ENCODE assay signal across 12 cellular contexts in the genomic region with DNA sequence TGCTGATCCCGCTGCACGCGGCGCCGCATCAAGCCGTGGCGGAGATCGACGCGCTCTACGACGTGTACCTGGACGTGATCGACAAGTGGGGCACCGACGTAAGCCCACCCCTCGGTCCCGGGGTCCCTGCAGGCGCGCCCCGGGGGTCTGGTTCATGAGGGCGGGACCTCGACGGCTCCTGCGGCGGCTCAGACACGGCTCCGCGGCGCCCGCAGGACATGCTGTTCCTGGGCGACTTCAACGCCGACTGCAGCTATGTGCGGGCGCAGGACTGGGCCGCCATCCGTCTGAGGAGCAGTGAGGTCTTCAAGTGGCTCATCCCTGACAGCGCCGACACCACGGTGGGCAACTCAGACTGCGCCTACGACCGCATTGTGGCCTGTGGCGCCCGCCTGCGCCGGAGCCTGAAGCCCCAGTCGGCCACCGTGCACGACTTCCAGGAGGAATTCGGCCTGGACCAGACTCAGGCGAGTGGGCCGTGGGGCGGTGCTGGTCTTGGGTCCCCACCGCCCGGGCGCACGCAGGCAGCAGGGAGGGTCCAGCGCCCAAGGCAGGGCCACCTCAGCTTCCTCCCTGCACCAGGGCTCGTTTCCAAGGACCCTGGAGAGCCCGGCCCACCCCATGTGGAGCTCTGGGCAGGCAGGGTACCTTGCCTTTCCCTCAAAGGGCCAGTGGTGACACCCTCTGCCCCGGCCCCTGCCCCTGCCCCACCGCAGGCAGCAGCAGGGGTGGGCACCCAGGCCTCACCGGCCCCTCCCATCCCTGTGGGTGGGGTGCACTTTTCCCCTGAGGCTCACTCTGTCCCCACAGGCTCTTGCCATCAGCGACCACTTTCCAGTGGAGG. TPM values are rescaled to one million over a fixed set of nuclear protein-coding genes. Genes with fewer than 3 reads are reported as not detected.
A peak's percentile ranks its signal among the peaks of the same experiment; 100 is the strongest.
DNase-seq lines count a peak whose midpoint lies in the region; ATAC-seq and TF ChIP-seq lines count a peak whose summit lies in the region.
"Had no signal": no experiment of that assay in that cellular context is flagged by ENCODE, and none has a peak within 500 bp of the region (broad histone marks: within the 10 kb centered on the region; RNA-seq: fewer than 3 reads in every experiment).

No MANE protein-coding gene starts in this region.

- H3K9ac ChIP-seq in iPS-15b (ENCODE audit: low read depth, low read length) = no peak overlapping the region

- no peaks in the 10 kb centered on the region for H3K9me3 ChIP-seq in iPS-15b (ENCODE audit: control insufficient read depth, insufficient read depth, low read length)
- no peaks in the 10 kb centered on the region for H3K9me3 ChIP-seq in psoas muscle
- H3K9me3 ChIP-seq: neutrophil had no signal

- peak overlapping the region; percentile 46 for H3K4me3 ChIP-seq in iPS-15b (ENCODE audit: low read depth, low read length)
- H3K4me3 ChIP-seq in psoas muscle = no peak overlapping the region

- H3K4me1 Mint-ChIP-seq in WTC11 = no peaks in the 10 kb centered on the region

- H3K36me3 Mint-ChIP-seq in WTC11 = peaks cover 8% of the 10 kb centered on the region

- H3K27ac ChIP-seq in psoas muscle = no peak overlapping the region
- H3K27ac ChIP-seq: neutrophil had no signal

- intact Hi-C loops in psoas muscle (cut with DNase I) = no loop called here

- H3K4me3 Mint-ChIP-seq in WTC11 = peak overlapping the region; percentile 55
- H3K4me3 Mint-ChIP-seq: activated CD4-positive, alpha-beta memory T cell treated with anti-CD3 and anti-CD28 coated beads for 36 hours had no signal

- TF ChIP-seq CTCF in WTC11 (IDR thresholded peaks at IDR 0.05) = no peak
- no peak for TF ChIP-seq CTCF in psoas muscle (IDR thresholded peaks at IDR 0.05)

- peak; percentile 24 for ATAC-seq in WTC11
- peak in 3 of 4 donors; percentile 16 to 36 (median 21) for ATAC-seq in psoas muscle

- peaks cover 16% of the 10 kb centered on the region for H3K27me3 Mint-ChIP-seq in WTC11 (ENCODE audit: low read depth)

- POLR2A ChIA-PET in WTC11 (lab: Charles Lee) = interaction anchor here (0.5 to 4.1 kb wide), 5 partner anchors 14 to 86 kb away, joined by 3 to 28 read pairs (median 3); a partner anchor contains a TSS

- WGBS in psoas muscle, 3 donors = 19 to 25% (median 20%) methylated on average over 51 to 66 of the region's 66 CpGs

- H3K36me3 ChIP-seq in iPS-15b (ENCODE audit: control insufficient read depth, insufficient read depth, low read length) = peaks cover 30% of the 10 kb centered on the region
- H3K36me3 ChIP-seq in psoas muscle (ENCODE audit: insufficient read depth in 1 of 2, low read depth in 1 of 2) = peaks cover 6 to 66% of the 10 kb centered on the region in 2 donors

- peaks cover 3% of the 10 kb centered on the region for H3K27me3 ChIP-seq in iPS-15b (ENCODE audit: control insufficient read depth, insufficient read depth, low read length)
- H3K27me3 ChIP-seq in psoas muscle (ENCODE audit: insufficient read depth in 3 of 3, low read length in 2 of 3) = peaks cover 0 to 13% (median 4%) of the 10 kb centered on the region in 3 donors

- CTCF ChIA-PET in WTC11 (lab: Charles Lee) = interaction anchor here (0.7 to 4.5 kb wide), 7 partner anchors 10 to 264 kb away, joined by 3 to 51 read pairs (median 6); a partner anchor contains a TSS

- DNase-seq in NCI-H82 (lab: John Stamatoyannopoulos, UW) (peak; percentile 52), NCI-H82 treated with DMSO at 0.1 percent for 48 hours (lab: John Stamatoyannopoulos, UW; ENCODE audit: unreplicated experiment) (no peak), WTC11 (ENCODE audit: low spot score) (peak; percentile 53), psoas muscle (peak in 1 of 2 donors; percentile 49), NCI-H1694 (lab: John Stamatoyannopoulos, UW) (no peak), MV-4-11 (lab: John Stamatoyannopoulos, UW) (no peak), HCEC 1CT (no peak)
- DNase-seq: activated CD4-positive, alpha-beta memory T cell treated with anti-CD3 and anti-CD28 coated beads for 36 hours; activated effector memory CD4-positive, alpha-beta T cell treated with anti-CD3 and anti-CD28 coated beads, Interleukin-2, amount 50 U/mL, for 16 hours; T1000 had no signal

- no peak overlapping the region for H3K27ac Mint-ChIP-seq in WTC11
- H3K27ac Mint-ChIP-seq: activated CD4-positive, alpha-beta memory T cell treated with anti-CD3 and anti-CD28 coated beads for 36 hours had no signal

- H3K4me1 ChIP-seq in iPS-15b (ENCODE audit: control insufficient read depth, insufficient read depth, low read length) (no peaks in the 10 kb centered on the region), psoas muscle (peaks cover 9% of the 10 kb centered on the region)

- H3K9me3 Mint-ChIP-seq in WTC11 = no peaks in the 10 kb centered on the region
- H3K9me3 Mint-ChIP-seq: activated CD4-positive, alpha-beta memory T cell treated with anti-CD3 and anti-CD28 coated beads for 36 hours had no signal

TF ChIP-seq in WTC11, 78 proteins besides CTCF, POLR2A, EP300 and RAD21 (continues in another document):
- no peak for TF ChIP-seq PRRX2 (CRISPR knock-in tag; IDR thresholded peaks at IDR 0.05)
- no peak for TF ChIP-seq ZNF396 (CRISPR knock-in tag; IDR thresholded peaks at IDR 0.05; ENCODE audit: borderline replicate concordance)
- TF ChIP-seq ZNF219 (CRISPR knock-in tag; IDR thresholded peaks at IDR 0.05; ENCODE audit: borderline replicate concordance) = no peak
- TF ChIP-seq, protein P1, sequence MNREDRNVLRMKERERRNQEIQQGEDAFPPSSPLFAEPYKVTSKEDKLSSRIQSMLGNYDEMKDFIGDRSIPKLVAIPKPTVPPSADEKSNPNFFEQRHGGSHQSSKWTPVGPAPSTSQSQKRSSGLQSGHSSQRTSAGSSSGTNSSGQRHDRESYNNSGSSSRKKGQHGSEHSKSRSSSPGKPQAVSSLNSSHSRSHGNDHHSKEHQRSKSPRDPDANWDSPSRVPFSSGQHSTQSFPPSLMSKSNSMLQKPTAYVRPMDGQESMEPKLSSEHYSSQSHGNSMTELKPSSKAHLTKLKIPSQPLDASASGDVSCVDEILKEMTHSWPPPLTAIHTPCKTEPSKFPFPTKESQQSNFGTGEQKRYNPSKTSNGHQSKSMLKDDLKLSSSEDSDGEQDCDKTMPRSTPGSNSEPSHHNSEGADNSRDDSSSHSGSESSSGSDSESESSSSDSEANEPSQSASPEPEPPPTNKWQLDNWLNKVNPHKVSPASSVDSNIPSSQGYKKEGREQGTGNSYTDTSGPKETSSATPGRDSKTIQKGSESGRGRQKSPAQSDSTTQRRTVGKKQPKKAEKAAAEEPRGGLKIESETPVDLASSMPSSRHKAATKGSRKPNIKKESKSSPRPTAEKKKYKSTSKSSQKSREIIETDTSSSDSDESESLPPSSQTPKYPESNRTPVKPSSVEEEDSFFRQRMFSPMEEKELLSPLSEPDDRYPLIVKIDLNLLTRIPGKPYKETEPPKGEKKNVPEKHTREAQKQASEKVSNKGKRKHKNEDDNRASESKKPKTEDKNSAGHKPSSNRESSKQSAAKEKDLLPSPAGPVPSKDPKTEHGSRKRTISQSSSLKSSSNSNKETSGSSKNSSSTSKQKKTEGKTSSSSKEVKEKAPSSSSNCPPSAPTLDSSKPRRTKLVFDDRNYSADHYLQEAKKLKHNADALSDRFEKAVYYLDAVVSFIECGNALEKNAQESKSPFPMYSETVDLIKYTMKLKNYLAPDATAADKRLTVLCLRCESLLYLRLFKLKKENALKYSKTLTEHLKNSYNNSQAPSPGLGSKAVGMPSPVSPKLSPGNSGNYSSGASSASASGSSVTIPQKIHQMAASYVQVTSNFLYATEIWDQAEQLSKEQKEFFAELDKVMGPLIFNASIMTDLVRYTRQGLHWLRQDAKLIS (CRISPR knock-in tag; IDR thresholded peaks at IDR 0.05; ENCODE audit: borderline replicate concordance) = no peak
- TF ChIP-seq, protein P2, sequence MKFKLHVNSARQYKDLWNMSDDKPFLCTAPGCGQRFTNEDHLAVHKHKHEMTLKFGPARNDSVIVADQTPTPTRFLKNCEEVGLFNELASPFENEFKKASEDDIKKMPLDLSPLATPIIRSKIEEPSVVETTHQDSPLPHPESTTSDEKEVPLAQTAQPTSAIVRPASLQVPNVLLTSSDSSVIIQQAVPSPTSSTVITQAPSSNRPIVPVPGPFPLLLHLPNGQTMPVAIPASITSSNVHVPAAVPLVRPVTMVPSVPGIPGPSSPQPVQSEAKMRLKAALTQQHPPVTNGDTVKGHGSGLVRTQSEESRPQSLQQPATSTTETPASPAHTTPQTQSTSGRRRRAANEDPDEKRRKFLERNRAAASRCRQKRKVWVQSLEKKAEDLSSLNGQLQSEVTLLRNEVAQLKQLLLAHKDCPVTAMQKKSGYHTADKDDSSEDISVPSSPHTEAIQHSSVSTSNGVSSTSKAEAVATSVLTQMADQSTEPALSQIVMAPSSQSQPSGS (CRISPR knock-in tag; IDR thresholded peaks at IDR 0.05; ENCODE audit: borderline replicate concordance, low read depth) = no peak
- no peak for TF ChIP-seq NR1H2 (CRISPR knock-in tag; IDR thresholded peaks at IDR 0.05)
- no peak for TF ChIP-seq GTF2I (CRISPR knock-in tag; conservative IDR thresholded peaks at IDR 0.05)
- TF ChIP-seq NFE2L1 (CRISPR knock-in tag; IDR thresholded peaks at IDR 0.05) = no peak

RNA-seq across cellular contexts. Expression of a gene that starts 1.5 kb away (rescaled TPM):
- total RNA-seq in WTC11 (2021) (0.66 to 1.1 TPM (median 1.0 TPM) in 3 replicates), psoas muscle (1 to 10 TPM in 1 of 4 donors, under 1 TPM in 3; 0.28 to 1.2 (median 0.60) TPM)
- polyA plus RNA-seq in psoas muscle = under 1 TPM; 0.17 to 0.35 (median 0.30) TPM

RNA-seq across cellular contexts. Expression of a gene that starts 13.6 kb away (rescaled TPM):
- 100 to 110 TPM (median 106 TPM) in 3 replicates for total RNA-seq in WTC11 (2021)
- total RNA-seq in psoas muscle = 100 to 1,000 TPM; 103 to 143 (median 126) TPM
- 100 to 1,000 TPM in 2 of 3 donors, 10 to 100 TPM in 1; 81.7 to 205 (median 183) TPM for polyA plus RNA-seq in psoas muscle

RNA-seq across cellular contexts. Expression of a gene that starts 14.4 kb away (rescaled TPM):
- total RNA-seq in WTC11 (2021) (27.2 to 34.4 TPM (median 27.8 TPM) in 3 replicates), psoas muscle (10 to 100 TPM; 11.1 to 22.9 (median 12.8) TPM)
- polyA plus RNA-seq in psoas muscle = 10 to 100 TPM; 16.8 to 21.8 (median 19.1) TPM

RNA-seq across cellular contexts. Expression of a gene that starts 23.1 kb away (rescaled TPM):
- total RNA-seq in WTC11 (2021) (38.4 to 40.1 TPM (median 39.5 TPM) in 3 replicates), psoas muscle (10 to 100 TPM; 27.2 to 35.9 (median 29.8) TPM)
- polyA plus RNA-seq in psoas muscle = 10 to 100 TPM; 20.9 to 27.4 (median 24.0) TPM

RNA-seq across cellular contexts. Expression of a gene that starts 27.1 kb away (rescaled TPM):
- 12.5 to 15.2 TPM (median 13.6 TPM) in 3 replicates for total RNA-seq in WTC11 (2021)
- 1 to 10 TPM in 3 of 4 donors, under 1 TPM in 1; 0.86 to 5.3 (median 4.1) TPM for total RNA-seq in psoas muscle
- 1 to 10 TPM; 1.4 to 3.1 (median 1.8) TPM for polyA plus RNA-seq in psoas muscle

Comparison
In these comparisons a context has a peak if more than half of its experiments do, and no peak if none do; other contexts are left out.
1. DNase-seq: peak in NCI-H82 (single experiment) and WTC11 (single experiment); none in NCI-H82 treated with DMSO at 0.1 percent for 48 hours (single experiment), NCI-H1694 (single experiment), MV-4-11 (single experiment) and HCEC 1CT (single experiment).